7 cellular contexts compared by ENCODE assay signal in the genomic region with DNA sequence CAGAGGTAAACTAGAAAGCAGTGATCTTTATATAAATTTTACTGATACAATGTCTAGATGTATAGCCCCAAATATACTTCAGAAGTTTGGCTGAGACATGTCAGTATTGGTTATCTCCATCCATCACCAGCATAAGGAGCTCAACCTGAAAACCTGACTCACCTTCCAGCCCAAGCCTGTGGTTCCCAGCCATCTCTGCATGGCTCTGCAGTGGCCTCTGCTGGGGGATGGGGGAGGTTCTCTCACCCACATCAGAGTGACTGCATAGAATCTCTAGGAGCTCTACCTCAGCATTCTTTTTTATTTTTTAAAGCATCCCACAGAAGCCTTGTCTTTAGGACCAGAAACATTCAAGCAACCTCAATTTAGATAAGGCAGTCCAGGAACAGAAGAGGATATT. TPM values are rescaled to one million over a fixed set of nuclear protein-coding genes. Genes with fewer than 3 reads are reported as not detected.
A peak's percentile ranks its signal among the peaks of the same experiment; 100 is the strongest.
DNase-seq lines count a peak whose midpoint lies in the region; ATAC-seq, FAIRE-seq and TF ChIP-seq lines count a peak whose summit lies in the region.

No MANE protein-coding gene starts in this region.

- FAIRE-seq in GM12892 (lab: Jason Lieb, UNC) = peak; percentile 33

- H3K79me2 ChIP-seq in GM23338 (replicated peaks; ENCODE audit: insufficient read depth) (peaks cover 100% of the 10 kb centered on the region), Loucy (ENCODE audit: insufficient read depth, low read length) (peaks cover 94% of the 10 kb centered on the region)

- H3K27me3 ChIP-seq in GM23338 (ENCODE audit: insufficient read depth) = no peaks in the 10 kb centered on the region
- no peaks in the 10 kb centered on the region for H3K27me3 ChIP-seq in Loucy (ENCODE audit: insufficient read depth, low read length, poor library complexity, severe bottlenecking)
- no peaks in the 10 kb centered on the region for H3K27me3 ChIP-seq in vagina

- H3F3A ChIP-seq in GM23338 (replicated peaks; ENCODE audit: low read depth) = peaks cover 11% of the 10 kb centered on the region
- no peaks in the 10 kb centered on the region for H3F3A ChIP-seq in Loucy (ENCODE audit: low read depth)

- H3K9ac ChIP-seq in Loucy (ENCODE audit: low read depth, low read length, poor library complexity, severe bottlenecking) = no peak overlapping the region

- H3K4me2 ChIP-seq in GM23338 = peak overlapping the region; percentile 46
- H3K4me2 ChIP-seq in Loucy (ENCODE audit: low read depth, low read length, poor library complexity, severe bottlenecking) = no peak overlapping the region

- H3K4me3 Mint-ChIP-seq in GM23338 = peak overlapping the region; percentile 3; the same call in 1 of the 3 replicates

- peak; percentile 45 for DNase-seq in GM12892 (ENCODE audit: insufficient read length)
- DNase-seq in GM23338 (ENCODE audit: low spot score) = peak; percentile 87
- DNase-seq in activated CD4-positive, alpha-beta T cell treated with anti-CD3 and anti-CD28 coated beads, Interleukin-2, amount 50 U/mL, for 1 hour = peak; percentile 76
- peak; percentile 63 for DNase-seq in effector CD4-positive, alpha-beta T cell
- peak; percentile 26 for DNase-seq in non-pigmented ciliary epithelial cell (ENCODE audit: low read depth)
- DNase-seq in vagina (ENCODE audit: extremely low spot score in 2 of 2) = no peak

- ATAC-seq in GM23338 = peak; percentile 93

- H3K9me3 Mint-ChIP-seq in GM23338 = no peaks in the 10 kb centered on the region

- H3K4me1 ChIP-seq in GM23338 (ENCODE audit: insufficient read depth) (peaks cover 36% of the 10 kb centered on the region), Loucy (ENCODE audit: insufficient read depth, low read length, poor library complexity, severe bottlenecking) (no peaks in the 10 kb centered on the region), vagina (peaks cover 72% of the 10 kb centered on the region)

- peak; percentile 71 to 74 for TF ChIP-seq CTCF in GM23338 (conservative IDR thresholded peaks at IDR 0.05; ENCODE audit: low read depth in 2 of 2)
- TF ChIP-seq CTCF in Loucy (conservative IDR thresholded peaks at IDR 0.05; ENCODE audit: low read length) = peak; percentile 37
- TF ChIP-seq CTCF in vagina (IDR thresholded peaks at IDR 0.05) = no peak

- H4K20me1 ChIP-seq in GM23338 (replicated peaks; ENCODE audit: insufficient read depth) (peaks cover 93% of the 10 kb centered on the region), Loucy (ENCODE audit: insufficient read depth, low read length, poor library complexity, severe bottlenecking) (peaks cover 66% of the 10 kb centered on the region)

- H3K36me3 ChIP-seq in GM23338 (ENCODE audit: insufficient read depth) (no peaks in the 10 kb centered on the region), Loucy (ENCODE audit: insufficient read depth, low read length) (no peaks in the 10 kb centered on the region), vagina (no peaks in the 10 kb centered on the region)

- H3K27me3 Mint-ChIP-seq in GM23338 (ENCODE audit: insufficient read depth, low read depth, poor library complexity) = peaks cover 11% of the 10 kb centered on the region

- intact Hi-C loops in vagina (cut with DNase I) = no loop called here

- TF ChIP-seq POLR2A in GM12892 (IDR thresholded peaks at IDR 0.05; ENCODE audit: low read depth, low read length) (no peak), vagina (IDR thresholded peaks at IDR 0.05) (no peak)

- peaks cover 67% of the 10 kb centered on the region for H3K4me1 Mint-ChIP-seq in GM23338

- H3K36me3 Mint-ChIP-seq in GM23338 (ENCODE audit: low read depth) = no peaks in the 10 kb centered on the region

- H3K27ac Mint-ChIP-seq in GM23338 = peak overlapping the region; percentile 20

- H3K9me2 ChIP-seq in GM23338 (ENCODE audit: insufficient read depth) = no peaks in the 10 kb centered on the region
- no peaks in the 10 kb centered on the region for H3K9me2 ChIP-seq in Loucy (replicated peaks; ENCODE audit: low read depth, low read length)

- H3K4me3 ChIP-seq in GM23338 (no peak overlapping the region), Loucy (ENCODE audit: low read length, poor library complexity, severe bottlenecking) (no peak overlapping the region), vagina (no peak overlapping the region)

- no peaks in the 10 kb centered on the region for H3K9me3 ChIP-seq in Loucy (ENCODE audit: insufficient read depth, low read depth, low read length)
- no peaks in the 10 kb centered on the region for H3K9me3 ChIP-seq in vagina

- H2AFZ ChIP-seq in GM23338 (no peak overlapping the region), Loucy (ENCODE audit: low read length) (no peak overlapping the region)

- H3K27ac ChIP-seq in GM23338 (ENCODE audit: low read depth) (no peak overlapping the region), vagina (no peak overlapping the region)

TF ChIP-seq in GM23338, 12 proteins besides CTCF, POLR2A, EP300 and RAD21 (continues in another document):
- TF ChIP-seq JUNB (IDR thresholded peaks at IDR 0.05; ENCODE audit: unreplicated experiment) (no peak), REST (IDR thresholded peaks at IDR 0.05; ENCODE audit: unreplicated experiment) (no peak), EZH2 (IDR thresholded peaks at IDR 0.05; ENCODE audit: low read depth, unreplicated experiment) (no peak), EZH2phosphoT487 (IDR thresholded peaks at IDR 0.05; ENCODE audit: unreplicated experiment) (no peak)

RNA-seq across cellular contexts. Expression of gene USP7, which starts 27.3 kb away (rescaled TPM):
- 74.4 TPM for polyA plus RNA-seq in GM12892 (2012; ENCODE audit: missing spikeins)
- 130 and 169 TPM in 2 replicates for total RNA-seq in GM23338 (2014; rRNA removed; shearing (Covaris generic))
- 39.9 and 42.3 TPM in 2 replicates for polyA plus RNA-seq in GM23338 (2016; fragmentation: Nextera tagmentation; extraction: Ambion mirVana)
- 112 TPM for total RNA-seq in vagina

RNA-seq across cellular contexts. Expression of gene LITAFD, which starts 54.3 kb away (rescaled TPM):
- polyA plus RNA-seq in GM12892 (2012; ENCODE audit: missing spikeins) = 0.28 TPM
- total RNA-seq in GM23338 (2014; rRNA removed; shearing (Covaris generic)) = not detected in 2 replicates
- not detected in 2 replicates for polyA plus RNA-seq in GM23338 (2016; fragmentation: Nextera tagmentation; extraction: Ambion mirVana)
- total RNA-seq in vagina = not detected

Comparison
In these comparisons a context has a peak if more than half of its experiments do, and no peak if none do; other contexts are left out.
1. DNase-seq: peak in GM12892 (single experiment), GM23338 (single experiment), activated CD4-positive, alpha-beta T cell treated with anti-CD3 and anti-CD28 coated beads, Interleukin-2, amount 50 U/mL, for 1 hour (single experiment), effector CD4-positive, alpha-beta T cell (single experiment) and non-pigmented ciliary epithelial cell (single experiment); none in vagina (0 of 2).
2. CTCF ChIP-seq: peak in GM23338 (2 of 2) and Loucy (single experiment); none in vagina (0 of 3).